ENCODE assay signal across 9 cellular contexts in the genomic region with DNA sequence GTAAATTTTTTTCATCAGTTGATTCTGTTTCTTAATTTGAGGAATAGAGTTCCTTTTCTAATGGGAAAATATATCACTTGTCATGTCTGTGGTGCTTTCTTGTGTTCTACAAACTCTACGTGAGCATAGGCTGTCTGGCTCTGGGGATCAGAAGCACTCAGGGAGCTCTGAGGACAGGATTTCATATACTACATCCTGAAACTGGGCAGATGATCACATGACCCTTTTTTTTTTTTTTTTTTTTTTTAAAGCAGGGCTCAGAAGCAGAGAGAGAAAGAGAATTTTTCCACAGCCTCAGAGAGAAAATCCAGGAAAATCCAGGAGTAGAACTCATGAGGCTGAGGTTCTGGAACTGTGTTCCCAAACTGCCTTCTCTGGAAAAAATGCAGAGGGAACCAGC.
DNase-seq lines count a peak whose midpoint lies in the region; ATAC-seq, FAIRE-seq and TF ChIP-seq lines count a peak whose summit lies in the region.
"Had no signal": no experiment of that assay in that cellular context is flagged by ENCODE, and none has a peak within 500 bp of the region (broad histone marks: within the 10 kb centered on the region; RNA-seq: fewer than 3 reads in every experiment).

No MANE protein-coding gene starts in this region.

- no peaks in the 10 kb centered on the region for H3K9me1 ChIP-seq in endothelial cell of umbilical vein (replicated peaks; ENCODE audit: control insufficient read depth, extremely low read depth, insufficient read depth, low read length)

- DNase-seq in G401 (ENCODE audit: low spot score) (peak; percentile 69), endothelial cell of umbilical vein (ENCODE audit: low read depth, low spot score) (peak; percentile 32), prostate gland (ENCODE audit: low spot score) (no peak), DMS153 (lab: John Stamatoyannopoulos, UW) (no peak), activated gamma-delta T cell (lab: John Stamatoyannopoulos, UW) (no peak), NCI-H345 treated with DMSO at 0.1 percent for 48 hours (lab: John Stamatoyannopoulos, UW; ENCODE audit: unreplicated experiment) (no peak)
- DNase-seq: NCI-H2171 had no signal

- no peak overlapping the region for H3K4me2 ChIP-seq in endothelial cell of umbilical vein (ENCODE audit: insufficient read depth, low read length)

- H3K79me2 ChIP-seq in endothelial cell of umbilical vein (ENCODE audit: control insufficient read depth, insufficient read depth, low read length): no peaks in the 10 kb centered on the region

- FAIRE-seq in endothelial cell of umbilical vein (lab: Jason Lieb, UNC): no peak

- ATAC-seq in SK-N-SH treated with all-trans-retinoic acid at 6 μM for 48 hours (peak; percentile 53; the same call in 2 of the 3 replicates), GM21367 (IDR thresholded peaks at IDR 0.05; ENCODE audit: unreplicated experiment) (no peak)

- H3K27ac ChIP-seq in endothelial cell of umbilical vein (ENCODE audit: insufficient read depth, low read depth, low read length) (no peak overlapping the region), prostate gland (peak overlapping the region; percentile 63 to 81)

- no TSS peak for BruUV-seq in endothelial cell of umbilical vein (replicated peaks; lab: Mats Ljungman, UMichigan)

- intact Hi-C loops in endothelial cell of umbilical vein (cut with micrococcal nuclease): no loop called here
- intact Hi-C loops in prostate gland (cut with DNase I): no loop called here

- 31% methylated on average over 1 of the region's 1 CpG for WGBS in prostate gland

- CTCF ChIA-PET in endothelial cell of umbilical vein (lab: Charles Lee): interaction anchor here (0.7 to 2.1 kb wide), 9 partner anchors 9 to 325 kb away, joined by 3 to 13 read pairs (median 4); no protein-coding TSS in a partner anchor

- no peaks in the 10 kb centered on the region for H3K9me3 ChIP-seq in endothelial cell of umbilical vein (replicated peaks; ENCODE audit: control insufficient read depth, insufficient read depth, low read length)
- no peaks in the 10 kb centered on the region for H3K9me3 ChIP-seq in prostate gland

- peaks cover 16% of the 10 kb centered on the region for H3K4me1 ChIP-seq in endothelial cell of umbilical vein (ENCODE audit: control insufficient read depth, extremely low read depth, insufficient read depth, low read length)
- H3K4me1 ChIP-seq in prostate gland (replicated peaks): peaks cover 22% of the 10 kb centered on the region

- no peak overlapping the region for H3K9ac ChIP-seq in endothelial cell of umbilical vein (replicated peaks; ENCODE audit: extremely low read depth, insufficient read depth, low read length)

- H3K4me3 ChIP-seq in endothelial cell of umbilical vein (replicated peaks in 1 of 3; ENCODE audit: insufficient read depth in 1 of 3, low read depth in 1 of 3, low read length in 3 of 3): no peak overlapping the region
- H3K4me3 ChIP-seq in prostate gland: no peak overlapping the region

- H3K27me3 ChIP-seq in endothelial cell of umbilical vein (ENCODE audit: control insufficient read depth in 2 of 2, insufficient read depth in 2 of 2, low read length in 2 of 2) (no peaks in the 10 kb centered on the region), prostate gland (replicated peaks; ENCODE audit: insufficient read depth) (no peaks in the 10 kb centered on the region)

- POLR2A ChIA-PET in endothelial cell of umbilical vein (lab: Charles Lee): no interaction called here

- no peak overlapping the region for H2AFZ ChIP-seq in endothelial cell of umbilical vein (ENCODE audit: low read depth, low read length)

- in situ Hi-C loops in G401 (cut with HindIII; ENCODE audit: low sequenced_read_pairs): no loop called here

- H3K36me3 ChIP-seq in endothelial cell of umbilical vein (ENCODE audit: control insufficient read depth in 2 of 2, extremely low read depth in 1 of 2, insufficient read depth in 2 of 2, low read length in 2 of 2) (peaks cover 0 to 2% of the 10 kb centered on the region in 2 experiments), prostate gland (no peaks in the 10 kb centered on the region)

- H4K20me1 ChIP-seq in endothelial cell of umbilical vein (replicated peaks; ENCODE audit: control insufficient read depth, extremely low read depth, insufficient read depth, low read length): no peaks in the 10 kb centered on the region

- TF ChIP-seq POLR2A in endothelial cell of umbilical vein (IDR thresholded peaks at IDR 0.05; ENCODE audit: low read depth, low read length) (no peak), prostate gland (IDR thresholded peaks at IDR 0.05) (no peak)

- dilution Hi-C loops in endothelial cell of umbilical vein (cut with MboI; ENCODE audit: extremely low pct_ligation_motif_present, low sequenced_read_pairs): no loop called here

- no peak for TF ChIP-seq CTCF in endothelial cell of umbilical vein (IDR thresholded peaks at IDR 0.05; ENCODE audit: extremely low read depth in 1 of 2, insufficient read depth in 1 of 2, low read depth in 1 of 2, low read length in 2 of 2)
- TF ChIP-seq CTCF in prostate gland (IDR thresholded peaks at IDR 0.05): no peak

TF ChIP-seq in SK-N-SH treated with all-trans-retinoic acid at 6 μM for 48 hours, 23 proteins besides CTCF, POLR2A, EP300 and RAD21 (continues in another document):
- TF ChIP-seq ESRRG (CRISPR knock-in tag; IDR thresholded peaks at IDR 0.05): no peak
- no peak for TF ChIP-seq ZFP30 (CRISPR knock-in tag; IDR thresholded peaks at IDR 0.05)
- TF ChIP-seq ZNF8 (CRISPR knock-in tag; IDR thresholded peaks at IDR 0.05): no peak
- TF ChIP-seq ZFP3 (CRISPR knock-in tag; IDR thresholded peaks at IDR 0.05): no peak
- TF ChIP-seq CSDC2 (CRISPR knock-in tag; IDR thresholded peaks at IDR 0.05): no peak
- TF ChIP-seq GLIS3 (CRISPR knock-in tag; IDR thresholded peaks at IDR 0.05): no peak
- no peak for TF ChIP-seq SNAI2 (CRISPR knock-in tag; IDR thresholded peaks at IDR 0.05)
- no peak for TF ChIP-seq POU6F1 (CRISPR knock-in tag; IDR thresholded peaks at IDR 0.05; ENCODE audit: borderline replicate concordance, low read depth)

TF ChIP-seq in endothelial cell of umbilical vein, 7 proteins besides CTCF, POLR2A, EP300 and RAD21:
- TF ChIP-seq GATA2 (IDR thresholded peaks at IDR 0.05; ENCODE audit: insufficient read depth, insufficient read length, low read depth, low read length) (no peak), FOS (IDR thresholded peaks at IDR 0.05; ENCODE audit: borderline replicate concordance, insufficient read depth, low read length) (no peak), JUN (IDR thresholded peaks at IDR 0.05; ENCODE audit: borderline replicate concordance, insufficient read depth, insufficient read length, low read depth) (no peak), MYC (IDR thresholded peaks at IDR 0.05; ENCODE audit: low read depth, low read length) (no peak), POLR2AphosphoS5 (IDR thresholded peaks at IDR 0.05; ENCODE audit: insufficient read depth, low read depth, low read length) (no peak)

Comparison
In these comparisons a context has a peak if more than half of its experiments do, and no peak if none do; other contexts are left out.
1. DNase-seq: peak in G401 (single experiment) and endothelial cell of umbilical vein (single experiment); none in prostate gland (single experiment), DMS153 (single experiment), activated gamma-delta T cell (single experiment) and NCI-H345 treated with DMSO at 0.1 percent for 48 hours (single experiment).